20 cellular contexts compared by ENCODE assay signal in the genomic region with DNA sequence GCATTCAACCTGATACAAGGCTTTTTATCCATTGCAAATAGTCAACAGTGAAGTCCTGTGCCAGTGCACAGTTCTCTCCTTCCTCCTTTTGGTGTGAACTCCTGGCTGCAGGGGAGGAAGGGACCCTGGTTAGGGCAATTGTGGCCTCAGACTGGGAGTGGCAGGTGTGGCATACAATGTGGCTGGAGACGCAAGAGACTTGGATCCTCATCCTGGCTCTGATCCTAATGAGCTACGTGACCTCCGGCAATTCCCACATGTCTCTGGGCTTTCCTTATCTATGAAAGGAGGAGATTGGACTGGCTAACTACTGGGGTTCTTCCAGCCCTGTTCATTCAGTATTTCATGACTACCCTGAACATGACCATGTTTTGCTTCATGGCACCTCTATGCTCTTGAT. TPM values are rescaled to one million over a fixed set of nuclear protein-coding genes. Genes with fewer than 3 reads are reported as not detected.
DNase-seq lines count a peak whose midpoint lies in the region; ATAC-seq, FAIRE-seq and TF ChIP-seq lines count a peak whose summit lies in the region.
"Had no signal": no experiment of that assay in that cellular context is flagged by ENCODE, and none has a peak within 500 bp of the region (broad histone marks: within the 10 kb centered on the region; RNA-seq: fewer than 3 reads in every experiment).

No MANE protein-coding gene starts in this region.

- BruUV-seq in GM12878 (replicated peaks; lab: Mats Ljungman, UMichigan) (no TSS peak), HepG2 (replicated peaks; lab: Mats Ljungman, UMichigan) (no TSS peak)

- H3K4me1 ChIP-seq in GM12878 (ENCODE audit: control insufficient read depth, insufficient read depth, low read length): peaks cover 13% of the 10 kb centered on the region
- H3K4me1 ChIP-seq in HepG2 (ENCODE audit: insufficient read depth, low read length): peaks cover 33% of the 10 kb centered on the region
- H3K4me1 ChIP-seq: ascending aorta, SJCRH30 had no signal

- no peak for FAIRE-seq in GM12878 (lab: Jason Lieb, UNC)
- no peak for FAIRE-seq in HepG2 (lab: Jason Lieb, UNC)
- FAIRE-seq: D721Med had no signal

- SMC1A ChIA-PET in GM12878 (lab: Charles Lee; ENCODE audit: uncharacterized antibody, unreplicated experiment): interaction anchor here (1.4 to 6.5 kb wide), 4 partner anchors 10 to 90 kb away, joined by 3 to 57 read pairs (median 8); a partner anchor contains a TSS

- H3K79me2 ChIP-seq in GM12878 (ENCODE audit: control insufficient read depth, insufficient read depth, low read length) (no peaks in the 10 kb centered on the region), HepG2 (ENCODE audit: insufficient read depth, low read length) (no peaks in the 10 kb centered on the region)

- H3K27me3 ChIP-seq in GM12878 (replicated peaks in 1 of 2; ENCODE audit: control insufficient read depth in 2 of 2, insufficient read depth in 2 of 2, low read length in 1 of 2) (no peaks in the 10 kb centered on the region), HepG2 (ENCODE audit: control insufficient read depth in 1 of 2, insufficient read depth in 2 of 2, low read length in 2 of 2) (no peaks in the 10 kb centered on the region)
- H3K27me3 ChIP-seq: ascending aorta, left lung, ovary, SJCRH30 had no signal

- WGBS in GM12878 (ENCODE audit: insufficient coverage, insufficient replicate concordance, low lambda C conversion rate, missing lambda C conversion rate): 100% methylated on average over 3 of the region's 3 CpGs
- 96% methylated on average over 3 of the region's 3 CpGs for WGBS in HepG2 (ENCODE audit: low lambda C conversion rate)

- H3K4me3 Mint-ChIP-seq in CD14-positive monocyte (no peak overlapping the region), mesothelial cell of epicardium (no peak overlapping the region)

- H3K27me3 Mint-ChIP-seq in CD14-positive monocyte (ENCODE audit: low read depth in 3 of 3): peaks cover 2 to 4% (median 4%) of the 10 kb centered on the region in 3 donors
- no peaks in the 10 kb centered on the region for H3K27me3 Mint-ChIP-seq in mesothelial cell of epicardium (ENCODE audit: low read depth)

- no peak overlapping the region for H3K9ac ChIP-seq in GM12878 (ENCODE audit: control insufficient read depth, insufficient read depth, low read length)
- no peak overlapping the region for H3K9ac ChIP-seq in HepG2 (ENCODE audit: insufficient read depth, low read depth, low read length)

- POLR2A ChIA-PET in GM12878 (lab: Charles Lee) (interaction anchor here (1.1 to 2.4 kb wide), 5 partner anchors 9 to 40 kb away, joined by 3 to 9 read pairs (median 4); a partner anchor contains a TSS), HepG2 (lab: Yijun Ruan, JAX) (no interaction called here)

- RAD21 ChIA-PET in GM12878 (lab: Charles Lee; ENCODE audit: unreplicated experiment): interaction anchor here (1.0 to 1.6 kb wide), 5 partner anchors 11 to 86 kb away, joined by 3 to 6 read pairs (median 4); no protein-coding TSS in a partner anchor

- no peak for TF ChIP-seq POLR2A in NB4 (IDR thresholded peaks at IDR 0.05; ENCODE audit: extremely low read depth, insufficient read length)
- TF ChIP-seq POLR2A in GM12878 (IDR thresholded peaks at IDR 0.05; ENCODE audit: low read depth, low read length): no peak
- TF ChIP-seq POLR2A in HepG2 (IDR thresholded peaks at IDR 0.05; ENCODE audit: insufficient read depth in 1 of 2, low read depth in 2 of 2, low read length in 2 of 2): no peak

- H3K36me3 Mint-ChIP-seq in CD14-positive monocyte (no peaks in the 10 kb centered on the region), mesothelial cell of epicardium (no peaks in the 10 kb centered on the region)

- no peak overlapping the region for H3K4me3 ChIP-seq in NB4 (ENCODE audit: low read depth, low read length)
- no peak overlapping the region for H3K4me3 ChIP-seq in GM12878
- no peak overlapping the region for H3K4me3 ChIP-seq in HepG2 (replicated peaks in 1 of 3; ENCODE audit: insufficient read depth in 1 of 3, low read depth in 2 of 3, low read length in 3 of 3)
- H3K4me3 ChIP-seq: ascending aorta, coronary artery, left lung, ovary, SJCRH30 had no signal

- H3K9me3 Mint-ChIP-seq in CD14-positive monocyte (peaks cover 5 to 10% (median 6%) of the 10 kb centered on the region in 7 donors), mesothelial cell of epicardium (peaks cover 10% of the 10 kb centered on the region)

- no peak for DNase-seq in CD14-positive monocyte (ENCODE audit: low spot score)
- DNase-seq in NB4 (ENCODE audit: low read depth): peak; percentile 57
- no peak for DNase-seq in GM12878 (ENCODE audit: low read depth, low spot score)
- DNase-seq in mesothelial cell of epicardium (ENCODE audit: low spot score in 2 of 2, unreplicated experiment in 2 of 2): no peak
- no peak for DNase-seq in NCI-H1436 treated with DMSO at 0.1 percent for 48 hours (lab: John Stamatoyannopoulos, UW)
- no peak for DNase-seq in HepG2 (ENCODE audit: low spot score)
- DNase-seq: activated T-cell treated with anti-CD3 and anti-CD28 coated beads for 4 hours, NCI-H146, ovary, SJCRH30 had no signal

- H3K9me3 ChIP-seq in GM12878 (replicated peaks; ENCODE audit: control insufficient read depth, insufficient read depth, low read length) (peaks cover 2% of the 10 kb centered on the region; the same call in 2 of the 3 replicates), HepG2 (ENCODE audit: low read length) (no peaks in the 10 kb centered on the region)
- H3K9me3 ChIP-seq: ascending aorta, left lung, ovary, SJCRH30 had no signal

- TF ChIP-seq EP300 in GM12878 (IDR thresholded peaks at IDR 0.05; ENCODE audit: borderline replicate concordance in 1 of 2, control insufficient read depth in 1 of 2, low read depth in 2 of 2, low read length in 2 of 2) (no peak), HepG2 (IDR thresholded peaks at IDR 0.05; ENCODE audit: low read depth in 2 of 2, low read length in 2 of 2) (no peak), HepG2 (CRISPR knock-in tag; IDR thresholded peaks at IDR 0.05; ENCODE audit: borderline replicate concordance) (no peak)

- H3K27ac Mint-ChIP-seq in CD14-positive monocyte: peak overlapping the region; percentile 61 to 99 (median 95)
- H3K27ac Mint-ChIP-seq in mesothelial cell of epicardium: peak overlapping the region; percentile 91

- in situ Hi-C loops in GM12878 (cut with MboI) (no loop called here), HepG2 (cut with HindIII; ENCODE audit: extremely low pct_ligation_motif_present, low pct_unique_long_range_greater_than_20kb) (no loop called here)

- H2AFZ ChIP-seq in GM12878 (ENCODE audit: control insufficient read depth, low read depth, low read length): no peak overlapping the region
- no peak overlapping the region for H2AFZ ChIP-seq in HepG2 (ENCODE audit: low read length)

- H3K4me2 ChIP-seq in GM12878 (ENCODE audit: control insufficient read depth, insufficient read depth) (no peak overlapping the region), HepG2 (ENCODE audit: low read depth, low read length) (no peak overlapping the region)

- H3K4me1 Mint-ChIP-seq in CD14-positive monocyte: peaks cover 46% of the 10 kb centered on the region
- peaks cover 30% of the 10 kb centered on the region for H3K4me1 Mint-ChIP-seq in mesothelial cell of epicardium

- CTCF ChIA-PET in GM12878 (lab: Yijun Ruan, JAX) (interaction anchor here (0.6 to 1.4 kb wide), 3 partner anchors 46 to 147 kb away, joined by 5 to 6 read pairs (median 5); no protein-coding TSS in a partner anchor), HepG2 (lab: Yijun Ruan, JAX; ENCODE audit: low intra/inter-chr PET ratio, low total read pairs) (no interaction called here)

- H3K36me3 ChIP-seq in GM12878 (ENCODE audit: control insufficient read depth in 2 of 2, insufficient read depth in 2 of 2, low read length in 1 of 2) (no peaks in the 10 kb centered on the region), HepG2 (replicated peaks in 1 of 2; ENCODE audit: control insufficient read depth in 1 of 2, insufficient read depth in 2 of 2, low read length in 2 of 2) (no peaks in the 10 kb centered on the region)
- H3K36me3 ChIP-seq: ascending aorta, left lung, ovary, SJCRH30 had no signal

- H3K27ac ChIP-seq in GM12878 (ENCODE audit: control insufficient read depth, insufficient read depth) (0 out of 2 replicates have a peak overlapping the region, but pooled peaks have one; percentile 64), HepG2 (ENCODE audit: extremely low read length, insufficient read depth, low read length) (no peak overlapping the region)
- H3K27ac ChIP-seq: ascending aorta, coronary artery, ovary, SJCRH30 had no signal

- H4K20me1 ChIP-seq in GM12878 (ENCODE audit: control insufficient read depth, insufficient read depth) (no peaks in the 10 kb centered on the region), HepG2 (ENCODE audit: insufficient read depth, low read length) (no peaks in the 10 kb centered on the region)

- ATAC-seq in GM12878: no peak
- ATAC-seq in GM18861 (IDR thresholded peaks at IDR 0.05; ENCODE audit: unreplicated experiment): no peak
- ATAC-seq in GM21737 (IDR thresholded peaks at IDR 0.05; ENCODE audit: unreplicated experiment): no peak
- no peak for ATAC-seq in HepG2

- TF ChIP-seq RAD21 in GM12878 (IDR thresholded peaks at IDR 0.05; ENCODE audit: insufficient read depth, low read depth, low read length) (no peak), HepG2 (CRISPR knock-in tag; IDR thresholded peaks at IDR 0.05) (no peak)

- intact Hi-C loops in CD14-positive monocyte (cut with micrococcal nuclease): loop anchor here (5.0 to 10.0 kb wide), 5 partner anchors 33 to 90 kb away; a partner anchor contains a TSS
- intact Hi-C loops in GM12878 (cut with micrococcal nuclease; ENCODE audit: unreplicated experiment): no loop called here
- intact Hi-C loops in HepG2 (cut with micrococcal nuclease; ENCODE audit: unreplicated experiment): no loop called here

- TF ChIP-seq CTCF in CD14-positive monocyte (IDR thresholded peaks at IDR 0.05): no peak
- TF ChIP-seq CTCF in NB4 (IDR thresholded peaks at IDR 0.05; ENCODE audit: low read depth, low read length): no peak
- no peak for TF ChIP-seq CTCF in GM12878 (IDR thresholded peaks at IDR 0.05 in 2 of 3, conservative IDR thresholded peaks at IDR 0.05 in 1 of 3; ENCODE audit: control insufficient read depth in 2 of 3, extremely low read depth in 1 of 3, insufficient read depth in 1 of 3, low read depth in 3 of 3, low read length in 3 of 3)
- TF ChIP-seq CTCF in mesothelial cell of epicardium (IDR thresholded peaks at IDR 0.05; ENCODE audit: unreplicated experiment): no peak
- no peak for TF ChIP-seq CTCF in HepG2 (CRISPR knock-in tag; IDR thresholded peaks at IDR 0.05)

RNA-seq across cellular contexts. Expression of a gene that starts 10.5 kb away (rescaled TPM):
- under 1 TPM in 1 of 2 donors, not detected in 1; 0.26 TPM for polyA plus RNA-seq in CD14-positive monocyte
- not detected in 2 replicates for total RNA-seq in GM12878 (2013; cell fraction: nucleolus; rRNA removed)
- 7.7 and 10.6 TPM in 2 replicates for total RNA-seq in GM12878 (2014; rRNA removed)
- 8.2 and 9.5 TPM in 2 replicates for total RNA-seq in GM12878 (2014; rRNA removed; fragmentation: Illumina TruSeq; extraction: Trizol)
- total RNA-seq in GM12878 (2021): 6.1 and 6.6 TPM in 2 replicates
- polyA plus RNA-seq in GM12878 (2011; ENCODE audit: low read depth): 4.5 TPM
- 0.10 TPM in 1 of 2 replicates, not detected in the other for polyA plus RNA-seq in GM12878 (2011; rRNA removed)
- not detected in 2 replicates for polyA plus RNA-seq in GM12878 (2011; cell fraction: cytosol; rRNA removed)
- polyA plus RNA-seq in GM12878 (2011; cell fraction: nucleus; rRNA removed): not detected in 2 replicates
- 4.3 and 5.9 TPM in 2 replicates for polyA plus RNA-seq in GM12878 (2012)
- polyA plus RNA-seq in GM12878 (2014; fragmentation: Illumina TruSeq; extraction: Trizol): 8.3 and 14.3 TPM in 2 replicates
- polyA plus RNA-seq in GM12878 (2014; fragmentation: Nextera tagmentation; extraction: Ambion mirVana): 1 to 10 TPM; 5.7 to 8.7 TPM
- polyA plus RNA-seq in GM12878 (2014; rRNA removed): 5.6 and 7.2 TPM in 2 replicates
- polyA plus RNA-seq in GM12878 (2016; fragmentation: Nextera tagmentation; extraction: Ambion mirVana): 1 to 10 TPM; 3.2 to 3.8 TPM
- polyA minus RNA-seq in GM12878 (2011; rRNA and poly(A)+ RNA removed): not detected in 2 replicates
- polyA minus RNA-seq in GM12878 (2011; cell fraction: cytosol; rRNA and poly(A)+ RNA removed): not detected in 2 replicates
- not detected in 2 replicates for polyA minus RNA-seq in GM12878 (2011; cell fraction: nucleus; rRNA and poly(A)+ RNA removed)
- 3.9 to 4.8 TPM (median 4.4 TPM) in 3 replicates for total RNA-seq in mesothelial cell of epicardium
- total RNA-seq in HepG2 (2016; rRNA removed; fragmentation: Illumina TruSeq; extraction: Trizol): not detected in 2 replicates
- not detected in 2 replicates for total RNA-seq in HepG2 (2016; cell fraction: cytosol; rRNA removed; fragmentation: Illumina TruSeq; extraction: Trizol; ENCODE audit: low read depth)
- total RNA-seq in HepG2 (2016; cell fraction: insoluble cytoplasmic fraction; rRNA removed; fragmentation: Illumina TruSeq; extraction: Trizol): not detected in 2 replicates
- not detected in 2 replicates for total RNA-seq in HepG2 (2016; cell fraction: membrane; rRNA removed; fragmentation: Illumina TruSeq; extraction: Trizol)
- not detected in 2 replicates for total RNA-seq in HepG2 (2016; cell fraction: nucleus; rRNA removed; fragmentation: Illumina TruSeq; extraction: Trizol)
- polyA plus RNA-seq in HepG2 (2011; rRNA removed): not detected in 2 replicates
- not detected in 2 replicates for polyA plus RNA-seq in HepG2 (2011; cell fraction: cytosol; rRNA removed)
- not detected in 2 replicates for polyA plus RNA-seq in HepG2 (2011; cell fraction: nucleus; rRNA removed)
- 0.05 and 0.07 TPM in 2 replicates for polyA plus RNA-seq in HepG2 (2012)
- polyA plus RNA-seq in HepG2 (2016; cell fraction: cytosol; fragmentation: Illumina TruSeq; extraction: Trizol; ENCODE audit: low read depth): not detected in 2 replicates
- not detected in 2 replicates for polyA plus RNA-seq in HepG2 (2016; cell fraction: insoluble cytoplasmic fraction; fragmentation: Illumina TruSeq; extraction: Trizol; ENCODE audit: low read depth)
- polyA plus RNA-seq in HepG2 (2016; cell fraction: membrane; fragmentation: Illumina TruSeq; extraction: Trizol; ENCODE audit: low read depth): not detected in 2 replicates
- polyA plus RNA-seq in HepG2 (2016; cell fraction: nucleus; fragmentation: Illumina TruSeq; extraction: Trizol; ENCODE audit: insufficient read depth, low read depth): not detected in 2 replicates
- 0.33 TPM in 1 of 2 replicates, not detected in the other for polyA minus RNA-seq in HepG2 (2011; rRNA and poly(A)+ RNA removed; ENCODE audit: low replicate concordance)
- polyA minus RNA-seq in HepG2 (2011; cell fraction: cytosol; rRNA and poly(A)+ RNA removed): not detected in 2 replicates
- polyA minus RNA-seq in HepG2 (2011; cell fraction: nucleus; rRNA and poly(A)+ RNA removed): not detected in 2 replicates
- total RNA-seq: ascending aorta, G401, LHCN-M2, myocyte, SJCRH30, subcutaneous adipose tissue had no signal

RNA-seq across cellular contexts. Expression of a gene that starts 30.4 kb away (rescaled TPM):
- polyA plus RNA-seq in CD14-positive monocyte: under 1 TPM; 0.04 to 0.24 TPM
- 21.8 and 25.7 TPM in 2 replicates for total RNA-seq in GM12878 (2013; cell fraction: nucleolus; rRNA removed)
- total RNA-seq in GM12878 (2014; rRNA removed): 18.1 and 21.1 TPM in 2 replicates
- total RNA-seq in GM12878 (2014; rRNA removed; fragmentation: Illumina TruSeq; extraction: Trizol): 18.2 and 19.0 TPM in 2 replicates
- total RNA-seq in GM12878 (2021): 20.7 and 23.7 TPM in 2 replicates
- 6.5 TPM for polyA plus RNA-seq in GM12878 (2011; ENCODE audit: low read depth)
- polyA plus RNA-seq in GM12878 (2011; rRNA removed): 14.9 and 20.8 TPM in 2 replicates
- 5.2 and 5.7 TPM in 2 replicates for polyA plus RNA-seq in GM12878 (2011; cell fraction: cytosol; rRNA removed)
- polyA plus RNA-seq in GM12878 (2011; cell fraction: nucleus; rRNA removed): 5.7 and 6.7 TPM in 2 replicates
- polyA plus RNA-seq in GM12878 (2012): 7.9 and 8.2 TPM in 2 replicates
- polyA plus RNA-seq in GM12878 (2014; fragmentation: Illumina TruSeq; extraction: Trizol): 30.6 and 38.3 TPM in 2 replicates
- 10 to 100 TPM; 10.5 to 19.7 TPM for polyA plus RNA-seq in GM12878 (2014; fragmentation: Nextera tagmentation; extraction: Ambion mirVana)
- polyA plus RNA-seq in GM12878 (2014; rRNA removed): 13.7 and 14.5 TPM in 2 replicates
- 10 to 100 TPM; 27.4 to 37.4 TPM for polyA plus RNA-seq in GM12878 (2016; fragmentation: Nextera tagmentation; extraction: Ambion mirVana)
- polyA minus RNA-seq in GM12878 (2011; rRNA and poly(A)+ RNA removed): 10.6 and 14.6 TPM in 2 replicates
- polyA minus RNA-seq in GM12878 (2011; cell fraction: cytosol; rRNA and poly(A)+ RNA removed): 4.5 and 7.5 TPM in 2 replicates
- polyA minus RNA-seq in GM12878 (2011; cell fraction: nucleus; rRNA and poly(A)+ RNA removed): 14.0 and 18.1 TPM in 2 replicates
- total RNA-seq in mesothelial cell of epicardium: 8.4 to 8.9 TPM (median 8.6 TPM) in 3 replicates
- total RNA-seq in HepG2 (2016; rRNA removed; fragmentation: Illumina TruSeq; extraction: Trizol): 9.5 and 21.5 TPM in 2 replicates
- 1.4 and 1.7 TPM in 2 replicates for total RNA-seq in HepG2 (2016; cell fraction: cytosol; rRNA removed; fragmentation: Illumina TruSeq; extraction: Trizol; ENCODE audit: low read depth)
- total RNA-seq in HepG2 (2016; cell fraction: insoluble cytoplasmic fraction; rRNA removed; fragmentation: Illumina TruSeq; extraction: Trizol): 10.3 and 20.5 TPM in 2 replicates
- total RNA-seq in HepG2 (2016; cell fraction: membrane; rRNA removed; fragmentation: Illumina TruSeq; extraction: Trizol): 5.6 and 6.5 TPM in 2 replicates
- 13.3 and 18.2 TPM in 2 replicates for total RNA-seq in HepG2 (2016; cell fraction: nucleus; rRNA removed; fragmentation: Illumina TruSeq; extraction: Trizol)
- 3.9 and 7.1 TPM in 2 replicates for polyA plus RNA-seq in HepG2 (2011; rRNA removed)
- 3.0 and 3.4 TPM in 2 replicates for polyA plus RNA-seq in HepG2 (2011; cell fraction: cytosol; rRNA removed)
- 2.3 and 2.6 TPM in 2 replicates for polyA plus RNA-seq in HepG2 (2011; cell fraction: nucleus; rRNA removed)
- polyA plus RNA-seq in HepG2 (2012): 5.5 and 10.6 TPM in 2 replicates
- polyA plus RNA-seq in HepG2 (2016; cell fraction: cytosol; fragmentation: Illumina TruSeq; extraction: Trizol; ENCODE audit: low read depth): 0.46 and 0.79 TPM in 2 replicates
- polyA plus RNA-seq in HepG2 (2016; cell fraction: insoluble cytoplasmic fraction; fragmentation: Illumina TruSeq; extraction: Trizol; ENCODE audit: low read depth): 15.6 and 16.8 TPM in 2 replicates
- 2.4 and 2.7 TPM in 2 replicates for polyA plus RNA-seq in HepG2 (2016; cell fraction: membrane; fragmentation: Illumina TruSeq; extraction: Trizol; ENCODE audit: low read depth)
- polyA plus RNA-seq in HepG2 (2016; cell fraction: nucleus; fragmentation: Illumina TruSeq; extraction: Trizol; ENCODE audit: insufficient read depth, low read depth): 10.7 and 13.0 TPM in 2 replicates
- 6.2 and 8.6 TPM in 2 replicates for polyA minus RNA-seq in HepG2 (2011; rRNA and poly(A)+ RNA removed; ENCODE audit: low replicate concordance)
- 5.6 and 8.0 TPM in 2 replicates for polyA minus RNA-seq in HepG2 (2011; cell fraction: cytosol; rRNA and poly(A)+ RNA removed)
- 13.3 and 20.0 TPM in 2 replicates for polyA minus RNA-seq in HepG2 (2011; cell fraction: nucleus; rRNA and poly(A)+ RNA removed)
- total RNA-seq: ascending aorta had no signal

RNA-seq across cellular contexts. Expression of a gene that starts 41.7 kb away (rescaled TPM):
- 100 to 1,000 TPM in 1 of 2 donors, 10 to 100 TPM in 1; 65.1 to 114 TPM for polyA plus RNA-seq in CD14-positive monocyte
- 3.2 and 7.2 TPM in 2 replicates for total RNA-seq in GM12878 (2013; cell fraction: nucleolus; rRNA removed)
- 0.93 and 1.4 TPM in 2 replicates for total RNA-seq in GM12878 (2014; rRNA removed)
- total RNA-seq in GM12878 (2014; rRNA removed; fragmentation: Illumina TruSeq; extraction: Trizol): 0.88 and 1.0 TPM in 2 replicates
- 0.64 and 0.72 TPM in 2 replicates for total RNA-seq in GM12878 (2021)
- polyA plus RNA-seq in GM12878 (2011; ENCODE audit: low read depth): 1.4 TPM
- 0.30 and 0.35 TPM in 2 replicates for polyA plus RNA-seq in GM12878 (2011; rRNA removed)
- polyA plus RNA-seq in GM12878 (2011; cell fraction: cytosol; rRNA removed): 0.15 and 0.17 TPM in 2 replicates
- 0.10 and 0.43 TPM in 2 replicates for polyA plus RNA-seq in GM12878 (2011; cell fraction: nucleus; rRNA removed)
- polyA plus RNA-seq in GM12878 (2012): 1.5 and 2.0 TPM in 2 replicates
- polyA plus RNA-seq in GM12878 (2014; fragmentation: Illumina TruSeq; extraction: Trizol): 1.3 and 1.4 TPM in 2 replicates
- polyA plus RNA-seq in GM12878 (2014; fragmentation: Nextera tagmentation; extraction: Ambion mirVana): 1 to 10 TPM in 1 of 2 experiments, under 1 TPM in 1; 0.57 to 1.6 TPM
- polyA plus RNA-seq in GM12878 (2014; rRNA removed): 0.88 and 1.2 TPM in 2 replicates
- under 1 TPM; 0.20 to 0.32 TPM for polyA plus RNA-seq in GM12878 (2016; fragmentation: Nextera tagmentation; extraction: Ambion mirVana)
- polyA minus RNA-seq in GM12878 (2011; rRNA and poly(A)+ RNA removed): 0.93 TPM in 1 of 2 replicates, not detected in the other
- not detected in 2 replicates for polyA minus RNA-seq in GM12878 (2011; cell fraction: cytosol; rRNA and poly(A)+ RNA removed)
- 0.36 TPM in 1 of 2 replicates, not detected in the other for polyA minus RNA-seq in GM12878 (2011; cell fraction: nucleus; rRNA and poly(A)+ RNA removed)
- 1.3 to 1.7 TPM (median 1.4 TPM) in 3 replicates for total RNA-seq in mesothelial cell of epicardium
- total RNA-seq in HepG2 (2016; rRNA removed; fragmentation: Illumina TruSeq; extraction: Trizol): not detected in 2 replicates
- not detected in 2 replicates for total RNA-seq in HepG2 (2016; cell fraction: cytosol; rRNA removed; fragmentation: Illumina TruSeq; extraction: Trizol; ENCODE audit: low read depth)
- total RNA-seq in HepG2 (2016; cell fraction: insoluble cytoplasmic fraction; rRNA removed; fragmentation: Illumina TruSeq; extraction: Trizol): not detected in 2 replicates
- total RNA-seq in HepG2 (2016; cell fraction: membrane; rRNA removed; fragmentation: Illumina TruSeq; extraction: Trizol): not detected in 2 replicates
- total RNA-seq in HepG2 (2016; cell fraction: nucleus; rRNA removed; fragmentation: Illumina TruSeq; extraction: Trizol): not detected in 2 replicates
- polyA plus RNA-seq in HepG2 (2011; rRNA removed): 0.08 and 0.18 TPM in 2 replicates
- polyA plus RNA-seq in HepG2 (2011; cell fraction: cytosol; rRNA removed): 0.03 and 0.04 TPM in 2 replicates
- polyA plus RNA-seq in HepG2 (2011; cell fraction: nucleus; rRNA removed): not detected in 2 replicates
- polyA plus RNA-seq in HepG2 (2012): 0.11 and 0.20 TPM in 2 replicates
- polyA plus RNA-seq in HepG2 (2016; cell fraction: cytosol; fragmentation: Illumina TruSeq; extraction: Trizol; ENCODE audit: low read depth): not detected in 2 replicates
- not detected in 2 replicates for polyA plus RNA-seq in HepG2 (2016; cell fraction: insoluble cytoplasmic fraction; fragmentation: Illumina TruSeq; extraction: Trizol; ENCODE audit: low read depth)
- polyA plus RNA-seq in HepG2 (2016; cell fraction: membrane; fragmentation: Illumina TruSeq; extraction: Trizol; ENCODE audit: low read depth): not detected in 2 replicates
- polyA plus RNA-seq in HepG2 (2016; cell fraction: nucleus; fragmentation: Illumina TruSeq; extraction: Trizol; ENCODE audit: insufficient read depth, low read depth): not detected in 2 replicates
- 2.7 TPM in 1 of 2 replicates, not detected in the other for polyA minus RNA-seq in HepG2 (2011; rRNA and poly(A)+ RNA removed; ENCODE audit: low replicate concordance)
- not detected in 2 replicates for polyA minus RNA-seq in HepG2 (2011; cell fraction: cytosol; rRNA and poly(A)+ RNA removed)
- not detected in 2 replicates for polyA minus RNA-seq in HepG2 (2011; cell fraction: nucleus; rRNA and poly(A)+ RNA removed)
- total RNA-seq: ascending aorta, G401, myocyte, SJCRH30 had no signal

Comparison
In these comparisons a context has a peak if more than half of its experiments do, and no peak if none do; other contexts are left out.
1. intact Hi-C loops: an anchor here in CD14-positive monocyte (5.0 to 10.0 kb wide); none called in GM12878 and HepG2.